Comparison of ENCODE assay signal across 1 cellular context in the genomic region with DNA sequence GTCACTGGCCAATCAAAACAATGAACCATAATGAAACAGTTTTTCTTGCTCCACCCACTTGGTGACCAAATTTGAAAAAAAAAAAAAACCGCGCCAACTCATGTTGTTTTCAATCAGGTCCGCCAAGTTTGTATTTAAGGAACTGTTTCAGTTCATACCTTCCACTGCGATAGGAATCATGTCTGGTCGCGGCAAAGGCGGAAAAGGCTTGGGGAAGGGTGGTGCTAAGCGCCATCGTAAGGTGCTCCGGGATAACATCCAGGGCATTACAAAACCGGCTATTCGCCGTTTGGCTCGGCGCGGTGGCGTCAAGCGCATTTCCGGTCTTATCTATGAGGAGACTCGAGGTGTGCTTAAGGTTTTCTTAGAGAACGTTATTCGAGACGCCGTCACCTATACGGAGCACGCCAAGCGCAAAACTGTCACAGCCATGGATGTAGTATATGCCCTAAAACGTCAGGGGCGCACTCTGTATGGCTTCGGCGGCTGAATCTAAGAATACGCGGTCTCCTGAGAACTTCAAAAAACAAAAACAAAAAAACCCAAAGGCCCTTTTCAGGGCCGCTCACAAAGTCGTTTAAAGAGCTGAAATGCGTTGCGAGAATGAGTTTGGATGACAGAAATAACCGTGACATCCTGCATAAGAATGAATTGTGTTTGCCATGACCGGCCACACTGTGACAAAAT.
TF ChIP-seq lines count a peak whose summit lies in the region.

No MANE protein-coding gene starts in this region.

TF ChIP-seq in HepG2, 621 proteins besides CTCF, POLR2A, EP300 and RAD21 (continued from another document and continues in another):
- TF ChIP-seq U2AF1 (optimal IDR thresholded peaks at IDR 0.05; ENCODE audit: low read depth, low read length), result peak; percentile 98
- TF ChIP-seq, protein P1, sequence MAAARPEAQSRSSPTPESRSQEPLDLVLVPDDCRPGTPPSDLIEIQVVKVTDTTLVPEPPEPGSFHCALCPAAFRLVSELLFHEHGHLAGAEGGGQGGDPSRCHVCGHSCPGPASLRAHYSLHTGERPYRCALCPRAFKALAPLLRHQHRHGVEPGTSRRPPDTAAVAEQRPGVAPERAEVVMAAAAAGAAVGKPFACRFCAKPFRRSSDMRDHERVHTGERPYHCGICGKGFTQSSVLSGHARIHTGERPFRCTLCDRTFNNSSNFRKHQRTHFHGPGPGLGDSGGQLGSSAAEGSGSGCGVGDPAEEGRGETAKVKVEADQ (CRISPR knock-in tag; IDR thresholded peaks at IDR 0.05; ENCODE audit: borderline replicate concordance), result no peak
- TF ChIP-seq SATB2 (CRISPR knock-in tag; IDR thresholded peaks at IDR 0.05), result peak; percentile 46; the same call in 1 of the 2 replicates
- TF ChIP-seq KDM5A (IDR thresholded peaks at IDR 0.05; ENCODE audit: borderline replicate concordance, low read length), result no peak; the same call in 1 of the 2 replicates
- TF ChIP-seq, protein P2, sequence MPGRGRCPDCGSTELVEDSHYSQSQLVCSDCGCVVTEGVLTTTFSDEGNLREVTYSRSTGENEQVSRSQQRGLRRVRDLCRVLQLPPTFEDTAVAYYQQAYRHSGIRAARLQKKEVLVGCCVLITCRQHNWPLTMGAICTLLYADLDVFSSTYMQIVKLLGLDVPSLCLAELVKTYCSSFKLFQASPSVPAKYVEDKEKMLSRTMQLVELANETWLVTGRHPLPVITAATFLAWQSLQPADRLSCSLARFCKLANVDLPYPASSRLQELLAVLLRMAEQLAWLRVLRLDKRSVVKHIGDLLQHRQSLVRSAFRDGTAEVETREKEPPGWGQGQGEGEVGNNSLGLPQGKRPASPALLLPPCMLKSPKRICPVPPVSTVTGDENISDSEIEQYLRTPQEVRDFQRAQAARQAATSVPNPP (CRISPR knock-in tag; IDR thresholded peaks at IDR 0.05), result peak; percentile 97
- TF ChIP-seq ZNF205 (CRISPR knock-in tag; IDR thresholded peaks at IDR 0.05), result peak; percentile 88
- TF ChIP-seq ZNF569 (CRISPR knock-in tag; IDR thresholded peaks at IDR 0.05; ENCODE audit: borderline replicate concordance), result peak; percentile 86; the same call in 1 of the 2 replicates
- TF ChIP-seq, protein P3, sequence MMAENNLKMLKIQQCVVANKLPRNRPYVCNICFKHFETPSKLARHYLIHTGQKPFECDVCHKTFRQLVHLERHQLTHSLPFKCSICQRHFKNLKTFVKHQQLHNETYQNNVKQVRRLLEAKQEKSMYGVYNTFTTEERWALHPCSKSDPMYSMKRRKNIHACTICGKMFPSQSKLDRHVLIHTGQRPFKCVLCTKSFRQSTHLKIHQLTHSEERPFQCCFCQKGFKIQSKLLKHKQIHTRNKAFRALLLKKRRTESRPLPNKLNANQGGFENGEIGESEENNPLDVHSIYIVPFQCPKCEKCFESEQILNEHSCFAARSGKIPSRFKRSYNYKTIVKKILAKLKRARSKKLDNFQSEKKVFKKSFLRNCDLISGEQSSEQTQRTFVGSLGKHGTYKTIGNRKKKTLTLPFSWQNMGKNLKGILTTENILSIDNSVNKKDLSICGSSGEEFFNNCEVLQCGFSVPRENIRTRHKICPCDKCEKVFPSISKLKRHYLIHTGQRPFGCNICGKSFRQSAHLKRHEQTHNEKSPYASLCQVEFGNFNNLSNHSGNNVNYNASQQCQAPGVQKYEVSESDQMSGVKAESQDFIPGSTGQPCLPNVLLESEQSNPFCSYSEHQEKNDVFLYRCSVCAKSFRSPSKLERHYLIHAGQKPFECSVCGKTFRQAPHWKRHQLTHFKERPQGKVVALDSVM (CRISPR knock-in tag; IDR thresholded peaks at IDR 0.05), result peak; percentile 56; the same call in 1 of the 2 replicates
- TF ChIP-seq SMAD9 (CRISPR knock-in tag; IDR thresholded peaks at IDR 0.05), result no peak
- peak; percentile 58; the same call in 1 of the 2 replicates for TF ChIP-seq ZXDC (CRISPR knock-in tag; IDR thresholded peaks at IDR 0.05)
- TF ChIP-seq ZNF616 (CRISPR knock-in tag; IDR thresholded peaks at IDR 0.05; ENCODE audit: low read depth), result no peak
- no peak for TF ChIP-seq ZNF143 (CRISPR knock-in tag; IDR thresholded peaks at IDR 0.05)
- TF ChIP-seq NFIB (CRISPR knock-in tag; IDR thresholded peaks at IDR 0.05; ENCODE audit: borderline replicate concordance), result no peak
- peak; percentile 82 for TF ChIP-seq RXRB (CRISPR knock-in tag; IDR thresholded peaks at IDR 0.05; ENCODE audit: borderline replicate concordance)
- no peak for TF ChIP-seq BCLAF1 (IDR thresholded peaks at IDR 0.05)
- no peak for TF ChIP-seq PHF5A (CRISPR knock-in tag; IDR thresholded peaks at IDR 0.05; ENCODE audit: low read depth, unreplicated experiment)
- TF ChIP-seq ZNF264 (CRISPR knock-in tag; IDR thresholded peaks at IDR 0.05), result 0 out of 2 replicates have a peak, but pooled peaks have one; percentile 55
- peak; percentile 81; the same call in 1 of the 2 replicates for TF ChIP-seq ZNF839 (CRISPR knock-in tag; IDR thresholded peaks at IDR 0.05; ENCODE audit: borderline replicate concordance)
- TF ChIP-seq CBX1 (IDR thresholded peaks at IDR 0.05; ENCODE audit: low read depth), result peak; percentile 99
- peak; percentile 60; the same call in 1 of the 2 replicates for TF ChIP-seq FOSL1 (CRISPR knock-in tag; IDR thresholded peaks at IDR 0.05; ENCODE audit: borderline replicate concordance)
- peak; percentile 84 for TF ChIP-seq TEAD3 (CRISPR knock-in tag; optimal IDR thresholded peaks at IDR 0.05; ENCODE audit: borderline replicate concordance)
- TF ChIP-seq ZBTB21 (CRISPR knock-in tag; IDR thresholded peaks at IDR 0.05), result no peak
- peak; percentile 79; the same call in 1 of the 3 replicates for TF ChIP-seq MXI1 (IDR thresholded peaks at IDR 0.05; ENCODE audit: borderline replicate concordance, low read depth, low read length)
- TF ChIP-seq KIAA2018 (CRISPR knock-in tag; IDR thresholded peaks at IDR 0.05; ENCODE audit: borderline replicate concordance), result peak; percentile 96; the same call in 1 of the 2 replicates
- peak; percentile 89 for TF ChIP-seq THAP11 (CRISPR knock-in tag; IDR thresholded peaks at IDR 0.05)
- TF ChIP-seq, protein P4, sequence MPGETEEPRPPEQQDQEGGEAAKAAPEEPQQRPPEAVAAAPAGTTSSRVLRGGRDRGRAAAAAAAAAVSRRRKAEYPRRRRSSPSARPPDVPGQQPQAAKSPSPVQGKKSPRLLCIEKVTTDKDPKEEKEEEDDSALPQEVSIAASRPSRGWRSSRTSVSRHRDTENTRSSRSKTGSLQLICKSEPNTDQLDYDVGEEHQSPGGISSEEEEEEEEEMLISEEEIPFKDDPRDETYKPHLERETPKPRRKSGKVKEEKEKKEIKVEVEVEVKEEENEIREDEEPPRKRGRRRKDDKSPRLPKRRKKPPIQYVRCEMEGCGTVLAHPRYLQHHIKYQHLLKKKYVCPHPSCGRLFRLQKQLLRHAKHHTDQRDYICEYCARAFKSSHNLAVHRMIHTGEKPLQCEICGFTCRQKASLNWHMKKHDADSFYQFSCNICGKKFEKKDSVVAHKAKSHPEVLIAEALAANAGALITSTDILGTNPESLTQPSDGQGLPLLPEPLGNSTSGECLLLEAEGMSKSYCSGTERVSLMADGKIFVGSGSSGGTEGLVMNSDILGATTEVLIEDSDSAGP (CRISPR knock-in tag; IDR thresholded peaks at IDR 0.05; ENCODE audit: borderline replicate concordance), result peak; percentile 83
- peak; percentile 90; the same call in 1 of the 2 replicates for TF ChIP-seq ZNF850 (CRISPR knock-in tag; conservative IDR thresholded peaks at IDR 0.05)
- peak; percentile 75; the same call in 1 of the 2 replicates for TF ChIP-seq ZNF101 (CRISPR knock-in tag; IDR thresholded peaks at IDR 0.05; ENCODE audit: borderline replicate concordance, low read depth)
- TF ChIP-seq MAFG (CRISPR knock-in tag; IDR thresholded peaks at IDR 0.05), result no peak
- peak; percentile 67 for TF ChIP-seq ZNF441 (CRISPR knock-in tag; IDR thresholded peaks at IDR 0.05; ENCODE audit: borderline replicate concordance)
- peak; percentile 67 for TF ChIP-seq PHF8 (CRISPR knock-in tag; IDR thresholded peaks at IDR 0.05)
- TF ChIP-seq SMARCC2 (IDR thresholded peaks at IDR 0.05), result no peak
- peak; percentile 76; the same call in 1 of the 2 replicates for TF ChIP-seq ZNF749 (CRISPR knock-in tag; IDR thresholded peaks at IDR 0.05; ENCODE audit: borderline replicate concordance)
